Comparison of ENCODE assay signal across 9 cellular contexts in the genomic region with DNA sequence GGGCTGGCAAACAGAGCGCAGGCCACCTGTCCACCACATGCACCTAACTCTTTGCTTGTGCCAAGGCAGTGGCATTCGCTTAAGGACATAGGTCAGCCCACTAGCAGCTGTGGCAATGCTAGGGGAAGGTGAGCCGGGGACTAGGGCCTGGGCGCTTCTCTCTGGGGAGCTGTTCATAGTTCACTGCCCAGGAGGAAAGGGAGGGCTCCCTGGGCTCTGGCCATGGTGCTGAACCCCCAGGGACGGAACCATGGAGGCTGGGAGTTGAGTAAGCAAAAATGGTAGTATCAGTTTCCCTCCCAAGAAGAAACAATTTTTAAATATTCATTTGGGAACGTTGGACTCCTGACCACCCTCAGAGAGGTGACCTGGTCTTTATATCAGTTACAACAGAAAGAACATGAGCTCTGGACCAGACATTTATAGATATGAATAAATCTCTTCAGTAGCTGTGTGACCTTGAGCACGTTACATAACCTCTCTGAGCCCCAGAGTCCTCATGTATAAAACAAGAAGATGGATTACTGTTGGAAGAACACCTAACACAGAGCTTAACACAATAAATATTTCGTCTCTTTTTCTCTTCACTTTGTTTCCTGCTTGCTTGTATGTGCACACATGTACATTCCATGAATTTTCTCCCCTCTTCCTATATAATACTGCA.
A peak's percentile ranks its signal among the peaks of the same experiment; 100 is the strongest.
DNase-seq lines count a peak whose midpoint lies in the region; FAIRE-seq and TF ChIP-seq lines count a peak whose summit lies in the region.
"Had no signal": no experiment of that assay in that cellular context is flagged by ENCODE, and none has a peak within 500 bp of the region (broad histone marks: within the 10 kb centered on the region; RNA-seq: fewer than 3 reads in every experiment).

No MANE protein-coding gene starts in this region.

- no peaks in the 10 kb centered on the region for H3K27me3 ChIP-seq in cardiac muscle cell
- no peaks in the 10 kb centered on the region for H3K27me3 ChIP-seq in testis

- intact Hi-C loops in cardiac septum (cut with DNase I) = no loop called here
- intact Hi-C loops in testis (cut with DNase I; ENCODE audit: low total_unique reads) = no loop called here

- DNase-seq in cardiac muscle cell (ENCODE audit: low read depth in 1 of 2, low spot score in 1 of 2) (peak; percentile 5 to 84), cardiac septum (ENCODE audit: low spot score) (no peak), M059J (ENCODE audit: low read depth) (peak; percentile 15), choroid plexus epithelial cell (ENCODE audit: low read depth) (peak; percentile 2), testis (peak; percentile 21), frontal cortex (ENCODE audit: low spot score in 2 of 2) (no peak), HPDE6-E6E7 (ENCODE audit: extremely low spot score) (no peak), NCI-H1436 treated with DMSO at 0.1 percent for 48 hours (lab: John Stamatoyannopoulos, UW) (no peak)
- DNase-seq: COR-L47 had no signal

- H3K36me3 ChIP-seq in cardiac muscle cell (no peaks in the 10 kb centered on the region), testis (ENCODE audit: low read depth, missing control alignments) (no peaks in the 10 kb centered on the region)

- H3K27ac ChIP-seq in cardiac muscle cell = no peak overlapping the region
- no peak overlapping the region for H3K27ac ChIP-seq in testis

- 50 to 55% methylated on average over 6 to 8 of the region's 8 CpGs for WGBS in testis, 2 donors

- FAIRE-seq in frontal cortex (lab: Jason Lieb, UNC) = no peak

- no peak overlapping the region for H3K4me3 ChIP-seq in cardiac muscle cell
- H3K4me3 ChIP-seq in choroid plexus epithelial cell (ENCODE audit: low read depth, low read length) = no peak overlapping the region
- H3K4me3 ChIP-seq in testis = no peak overlapping the region

- no peak for TF ChIP-seq POLR2A in testis (IDR thresholded peaks at IDR 0.05)

- H3K4me1 ChIP-seq in cardiac muscle cell (ENCODE audit: low read depth) (no peaks in the 10 kb centered on the region), testis (no peaks in the 10 kb centered on the region)

- H3K9me3 ChIP-seq in cardiac muscle cell (ENCODE audit: low read depth) (no peaks in the 10 kb centered on the region), testis (no peaks in the 10 kb centered on the region)

- TF ChIP-seq CTCF in cardiac muscle cell (IDR thresholded peaks at IDR 0.05; ENCODE audit: low read depth, low read length) = no peak
- TF ChIP-seq CTCF in choroid plexus epithelial cell (conservative IDR thresholded peaks at IDR 0.05; ENCODE audit: low read depth, low read length) = no peak
- no peak for TF ChIP-seq CTCF in testis (IDR thresholded peaks at IDR 0.05)

Comparison
In these comparisons a context has a peak if more than half of its experiments do, and no peak if none do; other contexts are left out.
1. DNase-seq: peak in cardiac muscle cell (2 of 2), M059J (single experiment), choroid plexus epithelial cell (single experiment) and testis (single experiment); none in cardiac septum (single experiment), frontal cortex (0 of 2), HPDE6-E6E7 (single experiment) and NCI-H1436 treated with DMSO at 0.1 percent for 48 hours (single experiment).